In the genomic region with DNA sequence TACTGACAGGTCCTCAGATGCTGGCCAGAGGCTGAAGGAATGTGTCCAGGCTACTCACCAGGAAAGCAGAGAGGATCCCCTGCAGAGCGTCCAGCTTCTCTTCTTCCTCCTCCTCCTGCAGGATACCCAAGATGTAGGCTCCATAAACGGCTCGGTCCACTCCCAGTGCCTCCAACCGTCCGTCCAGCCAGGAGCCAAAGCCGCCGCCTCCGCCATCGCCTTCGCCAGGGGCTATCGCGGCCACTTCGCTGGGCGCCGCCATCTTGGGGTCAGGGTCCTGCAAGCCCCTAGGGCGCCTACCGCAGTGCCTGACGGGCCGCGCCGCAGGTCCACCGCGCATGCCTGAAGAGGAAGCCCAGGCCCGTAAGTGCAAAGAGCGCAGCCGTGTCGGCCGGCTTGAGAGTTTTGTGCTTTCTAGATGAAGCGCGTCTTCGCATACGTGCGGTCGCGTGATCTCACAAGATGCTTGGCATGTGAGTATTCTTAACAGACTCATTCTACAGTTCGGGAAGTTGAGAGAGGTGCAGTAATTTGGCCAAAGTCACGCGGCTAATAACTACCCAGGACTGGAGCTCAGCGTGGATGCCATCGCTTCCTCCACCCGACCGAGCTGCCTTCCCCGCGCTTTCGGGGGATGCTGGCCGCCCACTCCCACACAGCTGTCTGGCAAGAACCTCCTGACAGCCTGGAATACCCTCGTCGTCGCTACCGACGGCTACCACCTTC, we compare ENCODE assay signal across 8 cellular contexts. TPM values are rescaled to one million over a fixed set of nuclear protein-coding genes. Genes with fewer than 3 reads are reported as not detected.
A peak's percentile ranks its signal among the peaks of the same experiment; 100 is the strongest.
DNase-seq lines count a peak whose midpoint lies in the region; ATAC-seq and TF ChIP-seq lines count a peak whose summit lies in the region.

A gene with protein sequence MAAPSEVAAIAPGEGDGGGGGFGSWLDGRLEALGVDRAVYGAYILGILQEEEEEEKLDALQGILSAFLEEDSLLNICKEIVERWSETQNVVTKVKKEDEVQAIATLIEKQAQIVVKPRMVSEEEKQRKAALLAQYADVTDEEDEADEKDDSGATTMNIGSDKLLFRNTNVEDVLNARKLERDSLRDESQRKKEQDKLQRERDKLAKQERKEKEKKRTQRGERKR (minus strand): TSS at position 285 of the 726 bp plus-strand sequence. CDS start 23 bp downstream, at position 262.

- DNase-seq in GM06990 (ENCODE audit: extremely low read depth, insufficient read length), result peak; percentile 94
- peak; percentile 92 for DNase-seq in NCI-H146 (lab: John Stamatoyannopoulos, UW)
- DNase-seq in T-cell, result peak; percentile 86 to 95 (median 91)
- peak; percentile 96 for DNase-seq in adipocyte (ENCODE audit: low read depth)
- DNase-seq in heart left ventricle, result peak; percentile 85 to 95 (median 92)
- DNase-seq in posterior cingulate gyrus, result peak; percentile 81 to 98 (median 91)
- peak; percentile 95 for DNase-seq in type B pancreatic cell (ENCODE audit: extremely low spot score, unreplicated experiment)

- H3K4me3 ChIP-seq in GM06990 (replicated peaks; ENCODE audit: low read depth, low read length), result peak within 1 kb of the TSS; percentile 86
- H3K4me3 ChIP-seq in adipocyte (ENCODE audit: low read length), result peak within 1 kb of the TSS; percentile 96
- H3K4me3 ChIP-seq in heart left ventricle, result peak within 1 kb of the TSS; percentile 61 to 98 (median 85)

- peak within 1 kb of the TSS in 11 of 12 donors; percentile 44 to 89 (median 79) for H3K27ac ChIP-seq in heart left ventricle

- H3K27me3 Mint-ChIP-seq in T-cell, result no peaks in the 10 kb centered on the region
- no peaks in the 10 kb centered on the region for H3K27me3 Mint-ChIP-seq in type B pancreatic cell

- peak within 1 kb of the TSS; percentile 96 to 98 for H3K27ac Mint-ChIP-seq in T-cell
- peak within 1 kb of the TSS; percentile 95 for H3K27ac Mint-ChIP-seq in type B pancreatic cell

- H3K36me3 Mint-ChIP-seq in T-cell, result peaks cover 12% of the 10 kb centered on the region
- H3K36me3 Mint-ChIP-seq in type B pancreatic cell, result peaks cover 4% of the 10 kb centered on the region

- TF ChIP-seq CTCF in GM06990 (IDR thresholded peaks at IDR 0.05; ENCODE audit: insufficient read depth, low read length, poor library complexity, severe bottlenecking) (no peak), heart left ventricle (IDR thresholded peaks at IDR 0.05) (no peak), type B pancreatic cell (conservative IDR thresholded peaks at IDR 0.05) (no peak)

- H3K4me1 ChIP-seq in adipocyte (ENCODE audit: control insufficient read depth, insufficient read depth, low read length) (peaks cover 18% of the 10 kb centered on the region), heart left ventricle (peaks cover 0 to 25% (median 15%) of the 10 kb centered on the region in 12 donors)

- intact Hi-C loops in heart left ventricle (cut with DNase I) (loop anchor here in 1 of 10 donors (10.0 kb wide), 1 partner anchor 65 kb away; a partner anchor contains a TSS), posterior cingulate gyrus (cut with DNase I) (loop anchor here (2.0 to 10.0 kb wide), 2 partner anchors 19 to 185 kb away; a partner anchor contains a TSS)

- H3K9me3 Mint-ChIP-seq in T-cell (no peaks in the 10 kb centered on the region), type B pancreatic cell (no peaks in the 10 kb centered on the region)

- H3K4me3 Mint-ChIP-seq in T-cell, result peak within 1 kb of the TSS; percentile 97 to 99 (median 98)
- peak within 1 kb of the TSS; percentile 99 for H3K4me3 Mint-ChIP-seq in type B pancreatic cell

- ATAC-seq in HG02678 (IDR thresholded peaks at IDR 0.05; ENCODE audit: unreplicated experiment) (peak; percentile 94), T-cell (replicated peaks in 1 of 4) (peak; percentile 98 to 100 (median 99)), heart left ventricle (peak; percentile 95 to 100 (median 100))

- H3K27me3 ChIP-seq in GM06990 (replicated peaks; ENCODE audit: control insufficient read depth, insufficient read depth, low read length), result no peaks in the 10 kb centered on the region
- H3K27me3 ChIP-seq in adipocyte (replicated peaks; ENCODE audit: control insufficient read depth, insufficient read depth, low read length), result no peaks in the 10 kb centered on the region
- H3K27me3 ChIP-seq in heart left ventricle, result no peaks in the 10 kb centered on the region

- peaks cover 34 to 44% (median 36%) of the 10 kb centered on the region in 3 donors for H3K4me1 Mint-ChIP-seq in T-cell
- H3K4me1 Mint-ChIP-seq in type B pancreatic cell (ENCODE audit: unreplicated experiment), result peaks cover 15% of the 10 kb centered on the region

- WGBS in heart left ventricle, 4 donors, result 0% methylated on average over 41 to 51 of the region's 51 CpGs

- TF ChIP-seq POLR2A in heart left ventricle (IDR thresholded peaks at IDR 0.05), result peak in 1 of 2 donors; percentile 54

- CTCF ChIA-PET in T-cell (lab: Charles Lee), result interaction anchor here (0.6 kb wide), 3 partner anchors 12 to 73 kb away, joined by 3 to 4 read pairs (median 3); no protein-coding TSS in a partner anchor

- no peaks in the 10 kb centered on the region for H3K9me3 ChIP-seq in adipocyte (ENCODE audit: control insufficient read depth, low read length)
- no peaks in the 10 kb centered on the region for H3K9me3 ChIP-seq in heart left ventricle

- H3K36me3 ChIP-seq in GM06990 (ENCODE audit: control insufficient read depth, insufficient read depth, low read length) (no peaks in the 10 kb centered on the region; the same call in 1 of the 2 replicates), adipocyte (ENCODE audit: control insufficient read depth, insufficient read depth, low read length, severe bottlenecking) (no peaks in the 10 kb centered on the region), heart left ventricle (peaks cover 0 to 26% (median 11%) of the 10 kb centered on the region in 9 donors)

- peak within 1 kb of the TSS; percentile 94 for H3K9ac ChIP-seq in adipocyte (ENCODE audit: low read length)

- POLR2A ChIA-PET in T-cell (lab: Charles Lee), result interaction anchor here in 1 of 2 donors (0.6 kb wide), 1 partner anchor 456 kb away, joined by 3 read pairs; no protein-coding TSS in a partner anchor

RNA-seq across cellular contexts. Expression of the gene that starts here (rescaled TPM):
- total RNA-seq in T-cell, result 10 to 100 TPM; 15.1 to 20.4 (median 16.9) TPM
- total RNA-seq in heart left ventricle, result 10 to 100 TPM; 19.0 to 32.9 (median 29.0) TPM
- polyA plus RNA-seq in heart left ventricle, result 10 to 100 TPM; 20.9 to 21.8 TPM
- total RNA-seq in type B pancreatic cell (ENCODE audit: low replicate concordance), result 23.7 and 23.9 TPM in 2 replicates

Comparison
In these comparisons a context has a peak if more than half of its experiments do, and no peak if none do; other contexts are left out.
1. Peak in every context shown above with its lines: DNase-seq, ATAC-seq, H3K4me3 ChIP-seq and H3K27ac ChIP-seq.